ENCODE assay signal across 8 cellular contexts in genomic region chr13:74134226-74134776, GRCh38. TPM values are rescaled to one million over a fixed set of nuclear protein-coding genes. Genes with fewer than 3 reads are reported as not detected.
DNase-seq lines count a peak whose midpoint lies in the region; ATAC-seq and TF ChIP-seq lines count a peak whose summit lies in the region.

TSS of gene KLF12 (minus strand) at chr13:74134404.

- no peaks in the 10 kb centered on the region for H3K27me3 Mint-ChIP-seq in activated CD4-positive, alpha-beta T cell treated with anti-CD3 and anti-CD28 coated beads for 36 hours

- H3K27ac ChIP-seq in left lung: peak within 1 kb of the TSS; percentile 83 to 94

- no peaks in the 10 kb centered on the region for H3K36me3 Mint-ChIP-seq in activated CD4-positive, alpha-beta T cell treated with anti-CD3 and anti-CD28 coated beads for 36 hours (ENCODE audit: low read depth)

- H3K4me3 Mint-ChIP-seq in activated CD4-positive, alpha-beta T cell treated with anti-CD3 and anti-CD28 coated beads for 36 hours: no peak within 1 kb of the TSS

- peaks cover 0 to 61% of the 10 kb centered on the region in 2 donors for H3K27me3 ChIP-seq in left lung

- ATAC-seq in GM19043 (IDR thresholded peaks at IDR 0.05; ENCODE audit: low read depth, unreplicated experiment) (peak; percentile 55), HG03280 (IDR thresholded peaks at IDR 0.05; ENCODE audit: unreplicated experiment) (peak; percentile 58), left lung (peak; percentile 84)
- peak; percentile 76 for ATAC-seq in activated CD4-positive, alpha-beta T cell treated with anti-CD3 and anti-CD28 coated beads for 36 hours

- DNase-seq in AG10803 (ENCODE audit: low read depth): peak; percentile 93
- peak; percentile 23 to 58 for DNase-seq in NCI-H446 (lab: John Stamatoyannopoulos, UW)
- peak; percentile 97 for DNase-seq in activated CD4-positive, alpha-beta T cell treated with anti-CD3 and anti-CD28 coated beads for 36 hours
- DNase-seq in choroid plexus epithelial cell (ENCODE audit: low read depth): peak; percentile 98
- peak; percentile 88 to 90 for DNase-seq in left lung
- DNase-seq in stimulated activated CD4-positive, alpha-beta T cell treated with anti-CD3 and anti-CD28 coated beads, Interleukin-2, amount 100 ng/mL, for 48 hours: peak; percentile 83 to 87

- no peaks in the 10 kb centered on the region for H3K9me3 ChIP-seq in left lung

- CTCF ChIA-PET in activated CD4-positive, alpha-beta T cell treated with anti-CD3 and anti-CD28 coated beads for 36 hours (lab: Charles Lee): interaction anchor here (0.6 to 3.6 kb wide), 3 partner anchors 153 to 434 kb away, joined by 3 to 14 read pairs (median 6); no protein-coding TSS in a partner anchor

- peaks cover 4 to 30% of the 10 kb centered on the region in 2 donors for H3K4me1 ChIP-seq in left lung

- no peaks in the 10 kb centered on the region for H3K9me3 Mint-ChIP-seq in activated CD4-positive, alpha-beta T cell treated with anti-CD3 and anti-CD28 coated beads for 36 hours (ENCODE audit: low read depth)

- peaks cover 33% of the 10 kb centered on the region for H3K4me1 Mint-ChIP-seq in activated CD4-positive, alpha-beta T cell treated with anti-CD3 and anti-CD28 coated beads for 36 hours

- POLR2A ChIA-PET in activated CD4-positive, alpha-beta T cell treated with anti-CD3 and anti-CD28 coated beads for 36 hours (lab: Charles Lee): interaction anchor here (0.7 to 2.9 kb wide), 3 partner anchors 18 to 152 kb away, joined by 3 to 11 read pairs (median 4); no protein-coding TSS in a partner anchor

- H3K36me3 ChIP-seq in left lung: no peaks in the 10 kb centered on the region

- H3K27ac Mint-ChIP-seq in activated CD4-positive, alpha-beta T cell treated with anti-CD3 and anti-CD28 coated beads for 36 hours: peak within 1 kb of the TSS; percentile 99

- TF ChIP-seq CTCF in AG10803 (conservative IDR thresholded peaks at IDR 0.05; ENCODE audit: low read length) (no peak), choroid plexus epithelial cell (conservative IDR thresholded peaks at IDR 0.05; ENCODE audit: low read depth, low read length) (no peak), left lung (IDR thresholded peaks at IDR 0.05) (no peak)

- intact Hi-C loops in activated CD4-positive, alpha-beta T cell treated with anti-CD3 and anti-CD28 coated beads for 36 hours (cut with DNase I, micrococcal nuclease): loop anchor here (1.0 to 5.0 kb wide), 13 partner anchors 72 to 1407 kb away; partner anchors contain the start of genes BORA (in 1 of the 2), COMMD6 (in 1 of the 2), MZT1 (in 1 of the 2) and PIBF1 (in 1 of the 2)
- intact Hi-C loops in left lung (cut with DNase I): no loop called here

- H3K4me3 ChIP-seq in AG10803 (ENCODE audit: low read length): peak within 1 kb of the TSS; percentile 91
- peak within 1 kb of the TSS; percentile 78 for H3K4me3 ChIP-seq in choroid plexus epithelial cell (ENCODE audit: low read depth, low read length)
- H3K4me3 ChIP-seq in left lung: peak within 1 kb of the TSS; percentile 73 to 82

RNA-seq across cellular contexts. Expression of gene KLF12, which starts in this region (rescaled TPM):
- total RNA-seq in activated CD4-positive, alpha-beta T cell treated with anti-CD3 and anti-CD28 coated beads for 36 hours: 10 to 100 TPM; 20.1 to 29.2 TPM
- 10 to 100 TPM in 1 of 2 donors, 1 to 10 TPM in 1; 7.8 to 12.2 TPM for total RNA-seq in left lung

Comparison
In these comparisons a context has a peak if more than half of its experiments do, and no peak if none do; other contexts are left out.
1. Peak in every context shown above with its lines: DNase-seq, ATAC-seq, H3K4me3 ChIP-seq and H3K27ac ChIP-seq.
2. DNase-seq: peak in every context shown above with its lines; median percentile 98 in choroid plexus epithelial cell; 97 in activated CD4-positive, alpha-beta T cell treated with anti-CD3 and anti-CD28 coated beads for 36 hours; 93 in AG10803; 89 in left lung; 85 in stimulated activated CD4-positive, alpha-beta T cell treated with anti-CD3 and anti-CD28 coated beads, Interleukin-2, amount 100 ng/mL, for 48 hours; 40 in NCI-H446.
3. intact Hi-C loops: an anchor here in activated CD4-positive, alpha-beta T cell treated with anti-CD3 and anti-CD28 coated beads for 36 hours (1.0 to 5.0 kb wide); none called in left lung.